ENCODE assay signal across 1 cellular context in the genomic region with DNA sequence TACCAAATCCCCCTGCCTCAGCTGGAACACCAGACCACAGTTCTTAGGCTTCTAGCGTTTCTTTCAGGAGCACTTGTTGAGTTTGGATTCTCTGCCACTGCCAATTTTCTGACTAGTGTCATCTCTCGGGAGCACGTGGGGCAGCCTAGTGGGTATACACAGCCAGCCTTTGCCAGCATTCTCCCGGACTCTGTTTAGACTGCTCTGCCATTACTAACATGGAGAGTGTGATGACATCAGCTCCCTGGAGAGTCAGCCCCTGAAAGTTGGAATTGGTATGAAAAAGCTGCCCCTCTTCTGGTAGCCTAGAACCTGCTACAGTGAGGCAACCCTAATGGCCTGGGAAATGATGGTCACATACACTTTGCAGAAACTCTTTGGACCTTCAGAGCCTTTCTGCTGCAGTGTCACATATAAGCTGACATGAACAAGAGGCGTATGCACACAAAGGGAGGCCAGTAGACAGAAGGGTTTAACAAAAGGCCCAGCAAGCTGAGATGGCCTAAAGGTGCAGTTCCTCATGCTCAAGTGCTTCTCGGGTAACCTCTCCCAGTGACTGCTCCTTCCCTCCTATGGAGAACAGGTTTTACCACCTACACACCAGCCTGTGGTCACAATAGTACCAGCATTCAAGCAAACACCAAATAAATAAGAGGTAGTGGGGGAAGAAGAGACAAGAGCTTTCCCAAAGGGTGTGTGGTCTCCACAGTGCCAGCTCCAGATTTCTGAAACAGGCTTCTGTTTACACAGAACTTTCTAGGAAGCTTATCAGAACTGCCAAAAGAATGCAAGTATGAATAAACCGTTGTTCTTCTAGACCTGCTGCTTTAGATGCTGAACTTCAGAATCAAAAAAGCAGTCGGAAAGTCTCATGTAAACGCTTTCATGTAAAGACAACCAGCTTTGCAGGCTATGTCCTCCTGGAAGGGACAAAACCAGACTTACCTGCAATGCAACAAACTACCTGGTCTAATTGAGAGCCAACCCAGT.
TF ChIP-seq lines count a peak whose summit lies in the region.

No MANE protein-coding gene starts in this region.

TF ChIP-seq in WTC11, 78 proteins besides CTCF, POLR2A, EP300 and RAD21 (continued from another document):
- TF ChIP-seq EMX1 (CRISPR knock-in tag; IDR thresholded peaks at IDR 0.05) (no peak), NR2C2 (CRISPR knock-in tag; IDR thresholded peaks at IDR 0.05) (no peak), ZNF219 (CRISPR knock-in tag; IDR thresholded peaks at IDR 0.05; ENCODE audit: borderline replicate concordance) (no peak), CREM (CRISPR knock-in tag; IDR thresholded peaks at IDR 0.05) (no peak), TCF7 (CRISPR knock-in tag; IDR thresholded peaks at IDR 0.05; ENCODE audit: low read depth) (no peak), RORB (CRISPR knock-in tag; IDR thresholded peaks at IDR 0.05) (no peak), TP53 (CRISPR knock-in tag; IDR thresholded peaks at IDR 0.05) (no peak), OVOL2 (CRISPR knock-in tag; IDR thresholded peaks at IDR 0.05; ENCODE audit: borderline replicate concordance) (no peak), IRF2 (CRISPR knock-in tag; IDR thresholded peaks at IDR 0.05; ENCODE audit: borderline replicate concordance, low read depth) (no peak), ZNF138 (CRISPR knock-in tag; conservative IDR thresholded peaks at IDR 0.05) (no peak)
- TF ChIP-seq, protein P1, sequence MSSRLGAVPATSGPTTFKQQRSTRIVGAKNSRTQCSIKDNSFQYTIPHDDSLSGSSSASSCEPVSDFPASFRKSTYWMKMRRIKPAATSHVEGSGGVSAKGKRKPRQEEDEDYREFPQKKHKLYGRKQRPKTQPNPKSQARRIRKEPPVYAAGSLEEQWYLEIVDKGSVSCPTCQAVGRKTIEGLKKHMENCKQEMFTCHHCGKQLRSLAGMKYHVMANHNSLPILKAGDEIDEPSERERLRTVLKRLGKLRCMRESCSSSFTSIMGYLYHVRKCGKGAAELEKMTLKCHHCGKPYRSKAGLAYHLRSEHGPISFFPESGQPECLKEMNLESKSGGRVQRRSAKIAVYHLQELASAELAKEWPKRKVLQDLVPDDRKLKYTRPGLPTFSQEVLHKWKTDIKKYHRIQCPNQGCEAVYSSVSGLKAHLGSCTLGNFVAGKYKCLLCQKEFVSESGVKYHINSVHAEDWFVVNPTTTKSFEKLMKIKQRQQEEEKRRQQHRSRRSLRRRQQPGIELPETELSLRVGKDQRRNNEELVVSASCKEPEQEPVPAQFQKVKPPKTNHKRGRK (CRISPR knock-in tag; IDR thresholded peaks at IDR 0.05; ENCODE audit: borderline replicate concordance): no peak
- TF ChIP-seq, protein P2, sequence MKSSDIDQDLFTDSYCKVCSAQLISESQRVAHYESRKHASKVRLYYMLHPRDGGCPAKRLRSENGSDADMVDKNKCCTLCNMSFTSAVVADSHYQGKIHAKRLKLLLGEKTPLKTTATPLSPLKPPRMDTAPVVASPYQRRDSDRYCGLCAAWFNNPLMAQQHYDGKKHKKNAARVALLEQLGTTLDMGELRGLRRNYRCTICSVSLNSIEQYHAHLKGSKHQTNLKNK (CRISPR knock-in tag; IDR thresholded peaks at IDR 0.05): no peak
- TF ChIP-seq, protein P3, sequence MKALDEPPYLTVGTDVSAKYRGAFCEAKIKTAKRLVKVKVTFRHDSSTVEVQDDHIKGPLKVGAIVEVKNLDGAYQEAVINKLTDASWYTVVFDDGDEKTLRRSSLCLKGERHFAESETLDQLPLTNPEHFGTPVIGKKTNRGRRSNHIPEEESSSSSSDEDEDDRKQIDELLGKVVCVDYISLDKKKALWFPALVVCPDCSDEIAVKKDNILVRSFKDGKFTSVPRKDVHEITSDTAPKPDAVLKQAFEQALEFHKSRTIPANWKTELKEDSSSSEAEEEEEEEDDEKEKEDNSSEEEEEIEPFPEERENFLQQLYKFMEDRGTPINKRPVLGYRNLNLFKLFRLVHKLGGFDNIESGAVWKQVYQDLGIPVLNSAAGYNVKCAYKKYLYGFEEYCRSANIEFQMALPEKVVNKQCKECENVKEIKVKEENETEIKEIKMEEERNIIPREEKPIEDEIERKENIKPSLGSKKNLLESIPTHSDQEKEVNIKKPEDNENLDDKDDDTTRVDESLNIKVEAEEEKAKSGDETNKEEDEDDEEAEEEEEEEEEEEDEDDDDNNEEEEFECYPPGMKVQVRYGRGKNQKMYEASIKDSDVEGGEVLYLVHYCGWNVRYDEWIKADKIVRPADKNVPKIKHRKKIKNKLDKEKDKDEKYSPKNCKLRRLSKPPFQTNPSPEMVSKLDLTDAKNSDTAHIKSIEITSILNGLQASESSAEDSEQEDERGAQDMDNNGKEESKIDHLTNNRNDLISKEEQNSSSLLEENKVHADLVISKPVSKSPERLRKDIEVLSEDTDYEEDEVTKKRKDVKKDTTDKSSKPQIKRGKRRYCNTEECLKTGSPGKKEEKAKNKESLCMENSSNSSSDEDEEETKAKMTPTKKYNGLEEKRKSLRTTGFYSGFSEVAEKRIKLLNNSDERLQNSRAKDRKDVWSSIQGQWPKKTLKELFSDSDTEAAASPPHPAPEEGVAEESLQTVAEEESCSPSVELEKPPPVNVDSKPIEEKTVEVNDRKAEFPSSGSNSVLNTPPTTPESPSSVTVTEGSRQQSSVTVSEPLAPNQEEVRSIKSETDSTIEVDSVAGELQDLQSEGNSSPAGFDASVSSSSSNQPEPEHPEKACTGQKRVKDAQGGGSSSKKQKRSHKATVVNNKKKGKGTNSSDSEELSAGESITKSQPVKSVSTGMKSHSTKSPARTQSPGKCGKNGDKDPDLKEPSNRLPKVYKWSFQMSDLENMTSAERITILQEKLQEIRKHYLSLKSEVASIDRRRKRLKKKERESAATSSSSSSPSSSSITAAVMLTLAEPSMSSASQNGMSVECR (CRISPR knock-in tag; IDR thresholded peaks at IDR 0.05; ENCODE audit: borderline replicate concordance): no peak
- TF ChIP-seq, protein P4, sequence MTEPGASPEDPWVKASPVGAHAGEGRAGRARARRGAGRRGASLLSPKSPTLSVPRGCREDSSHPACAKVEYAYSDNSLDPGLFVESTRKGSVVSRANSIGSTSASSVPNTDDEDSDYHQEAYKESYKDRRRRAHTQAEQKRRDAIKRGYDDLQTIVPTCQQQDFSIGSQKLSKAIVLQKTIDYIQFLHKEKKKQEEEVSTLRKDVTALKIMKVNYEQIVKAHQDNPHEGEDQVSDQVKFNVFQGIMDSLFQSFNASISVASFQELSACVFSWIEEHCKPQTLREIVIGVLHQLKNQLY (CRISPR knock-in tag; IDR thresholded peaks at IDR 0.05): no peak
